Comparison of ENCODE assay signal across 30 cellular contexts in genomic region chr7:80472491-80473200, GRCh38. TPM values are rescaled to one million over a fixed set of nuclear protein-coding genes. Genes with fewer than 3 reads are reported as not detected.
DNase-seq lines count a peak whose midpoint lies in the region; ATAC-seq and TF ChIP-seq lines count a peak whose summit lies in the region.
"Had no signal": no experiment of that assay in that cellular context is flagged by ENCODE, and none has a peak within 500 bp of the region (broad histone marks: within the 10 kb centered on the region; RNA-seq: fewer than 3 reads in every experiment).

No MANE protein-coding gene starts in this region.

- no CpG with 5 or more reads among the region's 4 CpGs for WGBS in H9 (ENCODE audit: extremely low coverage, insufficient read length, low lambda C conversion rate)
- WGBS in heart right ventricle, 2 donors: 38% methylated on average over 4 of the region's 4 CpGs

- no peak overlapping the region for H4K5ac ChIP-seq in H9 (ENCODE audit: insufficient read length, low read depth, low read length)

- H3K27ac Mint-ChIP-seq in H9: peak overlapping the region in 1 of 3 experiments; percentile 46; a peak in 2 of 7 replicates
- no peak overlapping the region for H3K27ac Mint-ChIP-seq in neural progenitor cell
- H3K27ac Mint-ChIP-seq: progenitor cell of endocrine pancreas had no signal

- no peak overlapping the region for H2BK20ac ChIP-seq in H9 (ENCODE audit: low read depth, low read length, poor library complexity, severe bottlenecking)

- H3K27ac ChIP-seq in H9 (ENCODE audit: insufficient read length, low read depth, low read length) (no peak overlapping the region), heart right ventricle (peak overlapping the region in 7 of 10 donors; percentile 7 to 63 (median 32)), neural progenitor cell (no peak overlapping the region)
- H3K27ac ChIP-seq: BLaER1 treated with 17β-estradiol and CSF1 and Interleukin-3, amounts not matched to agents 10 nM and 100 nM; lower lobe of right lung; WERI-Rb-1 had no signal

- H3K56ac ChIP-seq in H9 (ENCODE audit: insufficient read length, low read depth, low read length): no peak overlapping the region

- H4K8ac ChIP-seq in H9 (replicated peaks; ENCODE audit: insufficient read length, low read depth, low read length): no peak overlapping the region

- H3K27me3 ChIP-seq in H9 (ENCODE audit: insufficient read depth, low read length) (no peaks in the 10 kb centered on the region), adipocyte (replicated peaks; ENCODE audit: control insufficient read depth, insufficient read depth, low read length) (no peaks in the 10 kb centered on the region), heart right ventricle (no peaks in the 10 kb centered on the region), neural progenitor cell (no peaks in the 10 kb centered on the region)
- H3K27me3 ChIP-seq: BLaER1 treated with 17β-estradiol and CSF1 and Interleukin-3, amounts not matched to agents 10 nM and 100 nM had no signal

- H3K23ac ChIP-seq in H9 (ENCODE audit: insufficient read length, low read depth, low read length): no peak overlapping the region

- TF ChIP-seq CTCF in H9 (conservative IDR thresholded peaks at IDR 0.05) (no peak), heart right ventricle (IDR thresholded peaks at IDR 0.05) (no peak), neural progenitor cell (IDR thresholded peaks at IDR 0.05) (no peak)

- no peak overlapping the region for H4K91ac ChIP-seq in H9 (ENCODE audit: insufficient read length, low read depth, low read length)

- H3K4me3 ChIP-seq in adipocyte (ENCODE audit: low read length) (no peak overlapping the region), heart right ventricle (no peak overlapping the region), neural progenitor cell (no peak overlapping the region)
- H3K4me3 ChIP-seq: BLaER1 treated with 17β-estradiol and CSF1 and Interleukin-3, amounts not matched to agents 10 nM and 100 nM; lower lobe of right lung had no signal

- no peak overlapping the region for H2BK12ac ChIP-seq in H9 (ENCODE audit: insufficient read length, low read depth, low read length)

- H2AK5ac ChIP-seq in H9 (ENCODE audit: insufficient read length, low read length): no peak overlapping the region

- no peaks in the 10 kb centered on the region for H3K36me3 Mint-ChIP-seq in H9 (ENCODE audit: insufficient read depth in 1 of 3, low read depth in 3 of 3)
- no peaks in the 10 kb centered on the region for H3K36me3 Mint-ChIP-seq in neural progenitor cell

- no peaks in the 10 kb centered on the region for H3K79me2 ChIP-seq in H9 (ENCODE audit: insufficient read depth, low read length)
- H3K79me2 ChIP-seq in neural progenitor cell (ENCODE audit: low read depth): no peaks in the 10 kb centered on the region

- H3K36me3 ChIP-seq in adipocyte (ENCODE audit: control insufficient read depth, insufficient read depth, low read length, severe bottlenecking): no peaks in the 10 kb centered on the region
- no peaks in the 10 kb centered on the region for H3K36me3 ChIP-seq in heart right ventricle
- no peaks in the 10 kb centered on the region for H3K36me3 ChIP-seq in neural progenitor cell
- H3K36me3 ChIP-seq: BLaER1 treated with 17β-estradiol and CSF1 and Interleukin-3, amounts not matched to agents 10 nM and 100 nM; lower lobe of right lung; WERI-Rb-1 had no signal

- no peak overlapping the region for H3K9ac ChIP-seq in H9 (ENCODE audit: extremely low read depth, insufficient read length, low read length)
- peak overlapping the region; percentile 41 for H3K9ac ChIP-seq in adipocyte (ENCODE audit: low read length)
- H3K9ac ChIP-seq in neural progenitor cell: no peak overlapping the region
- H3K9ac ChIP-seq: BLaER1 treated with 17β-estradiol and CSF1 and Interleukin-3, amounts not matched to agents 10 nM and 100 nM had no signal

- no peaks in the 10 kb centered on the region for H3F3A ChIP-seq in neural progenitor cell (ENCODE audit: low read depth)

- peak; percentile 30 to 78 (median 71) for ATAC-seq in heart right ventricle
- ATAC-seq in GM21619 (IDR thresholded peaks at IDR 0.05; ENCODE audit: unreplicated experiment): no peak
- ATAC-seq in HG02571 (IDR thresholded peaks at IDR 0.05; ENCODE audit: unreplicated experiment): no peak
- no peak for ATAC-seq in HG03135 (IDR thresholded peaks at IDR 0.05; ENCODE audit: unreplicated experiment)
- ATAC-seq: lower lobe of right lung had no signal

- H3K27me3 Mint-ChIP-seq in H9 (ENCODE audit: low read depth) (no peaks in the 10 kb centered on the region), neural progenitor cell (ENCODE audit: insufficient read depth, low read depth) (no peaks in the 10 kb centered on the region)
- H3K27me3 Mint-ChIP-seq: progenitor cell of endocrine pancreas had no signal

- H2BK15ac ChIP-seq in H9 (ENCODE audit: low read depth, low read length): no peak overlapping the region

- H2BK120ac ChIP-seq in H9 (ENCODE audit: low read depth, low read length, poor library complexity, severe bottlenecking): no peak overlapping the region

- no peak overlapping the region for H3K14ac ChIP-seq in H9 (ENCODE audit: insufficient read depth, low read length)

- no peaks in the 10 kb centered on the region for H3K9me3 Mint-ChIP-seq in H9
- H3K9me3 Mint-ChIP-seq in neural progenitor cell: no peaks in the 10 kb centered on the region

- intact Hi-C loops in heart right ventricle (cut with DNase I): loop anchor here in 1 of 10 donors (5.0 kb wide), 2 partner anchors 75 to 125 kb away; no protein-coding TSS in a partner anchor

- H2AFZ ChIP-seq in H9 (ENCODE audit: low read length): peak overlapping the region; percentile 62
- peak overlapping the region; percentile 69 for H2AFZ ChIP-seq in neural progenitor cell (replicated peaks)

- H4K20me1 ChIP-seq in H9 (ENCODE audit: control insufficient read depth, insufficient read depth, insufficient read length): no peaks in the 10 kb centered on the region
- H4K20me1 ChIP-seq in neural progenitor cell (ENCODE audit: low read depth): no peaks in the 10 kb centered on the region
- H4K20me1 ChIP-seq: BLaER1 treated with 17β-estradiol and CSF1 and Interleukin-3, amounts not matched to agents 10 nM and 100 nM had no signal

- H3K23me2 ChIP-seq in H9 (ENCODE audit: insufficient read length, low read depth, low read length, poor library complexity, severe bottlenecking): no peaks in the 10 kb centered on the region

- H3K4me3 Mint-ChIP-seq in H9 (no peak overlapping the region), neural progenitor cell (no peak overlapping the region)

- DNase-seq in H9 (no peak), adipocyte (ENCODE audit: low read depth) (no peak), heart right ventricle (peak in 1 of 2 donors; percentile 34), neural progenitor cell (ENCODE audit: low spot score) (no peak), amygdala (lab: John Stamatoyannopoulos, UW) (no peak)
- DNase-seq: ACHN; activated CD4-positive, alpha-beta T cell treated with anti-CD3 and anti-CD28 coated beads, Interleukin-2, amount 50 U/mL, for 1 hour; activated naive CD4-positive, alpha-beta T cell treated with anti-CD3 and anti-CD28 coated beads, Interleukin-2, amount 50 U/mL, for 16 hours; aorta; central memory CD4-positive, alpha-beta T cell; COR-L47; dermis blood vessel endothelial cell; DMS79 treated with DMSO at 0.1 percent for 48 hours; HCEC 1CT; hypothalamus; lower lobe of right lung; NCI-H1105 treated with DMSO at 0.1 percent for 48 hours; NCI-H2029; SHP77; substantia nigra; T-helper 9 cell; WERI-Rb-1 had no signal

- H3K4me1 ChIP-seq in H9 (ENCODE audit: insufficient read depth, low read length): no peaks in the 10 kb centered on the region; the same call in 1 of the 2 replicates
- peaks cover 26% of the 10 kb centered on the region for H3K4me1 ChIP-seq in adipocyte (ENCODE audit: control insufficient read depth, insufficient read depth, low read length)
- peaks cover 0 to 54% (median 41%) of the 10 kb centered on the region in 9 donors for H3K4me1 ChIP-seq in heart right ventricle
- H3K4me1 ChIP-seq in neural progenitor cell: no peaks in the 10 kb centered on the region
- H3K4me1 ChIP-seq: BLaER1 treated with 17β-estradiol and CSF1 and Interleukin-3, amounts not matched to agents 10 nM and 100 nM; lower lobe of right lung had no signal

- H3K18ac ChIP-seq in H9 (ENCODE audit: insufficient read length, low read depth, low read length): no peak overlapping the region

- H3K4me1 Mint-ChIP-seq in H9 (peaks cover 13 to 16% of the 10 kb centered on the region in 2 experiments), neural progenitor cell (peaks cover 3% of the 10 kb centered on the region)

- no peak overlapping the region for H3K4ac ChIP-seq in H9 (ENCODE audit: low read depth, low read length)

- H2BK5ac ChIP-seq in H9 (ENCODE audit: insufficient read length, low read length): no peak overlapping the region

- H3K4me2 ChIP-seq in H9 (ENCODE audit: insufficient read depth, insufficient read length, low read length) (no peak overlapping the region), neural progenitor cell (no peak overlapping the region)
- H3K4me2 ChIP-seq: BLaER1 treated with 17β-estradiol and CSF1 and Interleukin-3, amounts not matched to agents 10 nM and 100 nM had no signal

- no peaks in the 10 kb centered on the region for H3K79me1 ChIP-seq in H9 (ENCODE audit: insufficient read depth, low read depth, low read length, poor library complexity, severe bottlenecking)

- H3T11ph ChIP-seq in H9 (ENCODE audit: low read length): no peak overlapping the region

- H3K9me3 ChIP-seq in H9 (ENCODE audit: control insufficient read depth, low read depth, low read length) (no peaks in the 10 kb centered on the region), adipocyte (ENCODE audit: control insufficient read depth, low read length) (no peaks in the 10 kb centered on the region), heart right ventricle (no peaks in the 10 kb centered on the region), neural progenitor cell (ENCODE audit: low read depth) (no peaks in the 10 kb centered on the region)
- H3K9me3 ChIP-seq: BLaER1 treated with 17β-estradiol and CSF1 and Interleukin-3, amounts not matched to agents 10 nM and 100 nM; lower lobe of right lung had no signal

RNA-seq across cellular contexts. Expression of gene GNAT3, which starts 39.2 kb away (rescaled TPM):
- not detected in 2 replicates for total RNA-seq in H9 (2021)
- not detected for total RNA-seq in heart right ventricle
- not detected for polyA plus RNA-seq in heart right ventricle
- total RNA-seq in neural progenitor cell (ENCODE audit: low replicate concordance): not detected in 2 replicates
- total RNA-seq: aorta, dermis blood vessel endothelial cell, fibroblast of villous mesenchyme, lower lobe of right lung, progenitor cell of endocrine pancreas, skeletal muscle tissue, urinary bladder had no signal
- polyA plus RNA-seq: urinary bladder had no signal

Comparison
In these comparisons a context has a peak if more than half of its experiments do, and no peak if none do; other contexts are left out.
1. H3K27ac ChIP-seq: peak in heart right ventricle (7 of 10); none in H9 (single experiment) and neural progenitor cell (single experiment).
2. ATAC-seq: peak in heart right ventricle (8 of 8); none in GM21619 (single experiment), HG02571 (single experiment) and HG03135 (single experiment).